ENCODE assay signal across 7 cellular contexts in genomic region chr15:63046927-63047760, GRCh38. TPM values are rescaled to one million over a fixed set of nuclear protein-coding genes. Genes with fewer than 3 reads are reported as not detected.
DNase-seq lines count a peak whose midpoint lies in the region; ATAC-seq and TF ChIP-seq lines count a peak whose summit lies in the region.

No MANE protein-coding gene starts in this region.

- H3K27ac Mint-ChIP-seq in activated CD8-positive, alpha-beta T cell treated with anti-CD3 and anti-CD28 coated beads for 36 hours = no peak overlapping the region
- no peak overlapping the region for H3K27ac Mint-ChIP-seq in stimulated activated naive CD8-positive, alpha-beta T cell treated with anti-CD3 and anti-CD28 coated beads, Interleukin-15, amount 100 ng/mL, for 72 hours

- H3K36me3 Mint-ChIP-seq in activated CD8-positive, alpha-beta T cell treated with anti-CD3 and anti-CD28 coated beads for 36 hours (ENCODE audit: low read depth) = no peaks in the 10 kb centered on the region

- H3K4me1 Mint-ChIP-seq in activated CD8-positive, alpha-beta T cell treated with anti-CD3 and anti-CD28 coated beads for 36 hours (ENCODE audit: low read depth) = peaks cover 10% of the 10 kb centered on the region
- H3K4me1 Mint-ChIP-seq in stimulated activated naive CD8-positive, alpha-beta T cell treated with anti-CD3 and anti-CD28 coated beads, Interleukin-15, amount 100 ng/mL, for 72 hours = peaks cover 43% of the 10 kb centered on the region

- ATAC-seq in activated CD8-positive, alpha-beta T cell treated with anti-CD3 and anti-CD28 coated beads for 36 hours = no peak
- no peak for ATAC-seq in stimulated activated naive CD8-positive, alpha-beta T cell treated with anti-CD3 and anti-CD28 coated beads, Interleukin-15, amount 100 ng/mL, for 72 hours

- no peak for TF ChIP-seq CTCF in activated CD8-positive, alpha-beta T cell treated with anti-CD3 and anti-CD28 coated beads for 36 hours (IDR thresholded peaks at IDR 0.05)

- H3K27ac ChIP-seq in iPS-18a (ENCODE audit: low read length) = no peak overlapping the region

- H3K27me3 Mint-ChIP-seq in activated CD8-positive, alpha-beta T cell treated with anti-CD3 and anti-CD28 coated beads for 36 hours = peaks cover 40% of the 10 kb centered on the region
- H3K27me3 Mint-ChIP-seq in stimulated activated naive CD8-positive, alpha-beta T cell treated with anti-CD3 and anti-CD28 coated beads, Interleukin-15, amount 100 ng/mL, for 72 hours = peaks cover 58% of the 10 kb centered on the region

- peaks cover 45% of the 10 kb centered on the region for H3K4me1 ChIP-seq in iPS-18a (ENCODE audit: control insufficient read depth, low read depth, low read length)

- peak overlapping the region; percentile 30 for H3K9ac ChIP-seq in iPS-18a (ENCODE audit: low read length)

- no peaks in the 10 kb centered on the region for H3K9me3 Mint-ChIP-seq in activated CD8-positive, alpha-beta T cell treated with anti-CD3 and anti-CD28 coated beads for 36 hours
- H3K9me3 Mint-ChIP-seq in stimulated activated naive CD8-positive, alpha-beta T cell treated with anti-CD3 and anti-CD28 coated beads, Interleukin-15, amount 100 ng/mL, for 72 hours = no peaks in the 10 kb centered on the region

- peak; percentile 47 for DNase-seq in HT1080 (ENCODE audit: low read depth)
- no peak for DNase-seq in activated CD8-positive, alpha-beta T cell treated with anti-CD3 and anti-CD28 coated beads for 36 hours
- no peak for DNase-seq in stimulated activated naive CD8-positive, alpha-beta T cell treated with anti-CD3 and anti-CD28 coated beads, Interleukin-15, amount 100 ng/mL, for 72 hours
- DNase-seq in NCI-H1048 (lab: John Stamatoyannopoulos, UW) = no peak
- DNase-seq in posterior cingulate gyrus = no peak
- DNase-seq in SKM-1 (lab: John Stamatoyannopoulos, UW; ENCODE audit: unreplicated experiment) = no peak

- no peaks in the 10 kb centered on the region for H3K9me3 ChIP-seq in iPS-18a (ENCODE audit: control insufficient read depth, low read depth, low read length)

- POLR2A ChIA-PET in activated CD8-positive, alpha-beta T cell treated with anti-CD3 and anti-CD28 coated beads for 36 hours (lab: Charles Lee) = no interaction called here

- H3K27me3 ChIP-seq in iPS-18a (ENCODE audit: control insufficient read depth, insufficient read depth, low read length) = no peaks in the 10 kb centered on the region

- intact Hi-C loops in activated CD8-positive, alpha-beta T cell treated with anti-CD3 and anti-CD28 coated beads for 36 hours (cut with micrococcal nuclease) = loop anchor here (5.0 kb wide), 2 partner anchors 45 to 355 kb away; no protein-coding TSS in a partner anchor
- intact Hi-C loops in posterior cingulate gyrus (cut with DNase I) = loop anchor here (10.0 kb wide), 1 partner anchor 358 kb away; no protein-coding TSS in a partner anchor

- H3K4me3 ChIP-seq in iPS-18a (ENCODE audit: low read length) = peak overlapping the region; percentile 97

- CTCF ChIA-PET in activated CD8-positive, alpha-beta T cell treated with anti-CD3 and anti-CD28 coated beads for 36 hours (lab: Charles Lee) = interaction anchor here (0.8 to 6.7 kb wide), 61 partner anchors 8 to 549 kb away, joined by 3 to 123 read pairs (median 4); partner anchors contain the start of gene FBXL22

- H3K4me3 Mint-ChIP-seq in activated CD8-positive, alpha-beta T cell treated with anti-CD3 and anti-CD28 coated beads for 36 hours = peak overlapping the region; percentile 90
- peak overlapping the region; percentile 97 to 98 for H3K4me3 Mint-ChIP-seq in stimulated activated naive CD8-positive, alpha-beta T cell treated with anti-CD3 and anti-CD28 coated beads, Interleukin-15, amount 100 ng/mL, for 72 hours

- H3K36me3 ChIP-seq in iPS-18a (ENCODE audit: control insufficient read depth, low read depth, low read length) = peaks cover 58% of the 10 kb centered on the region

RNA-seq across cellular contexts. Expression of gene TPM1, which starts 4.6 kb away (rescaled TPM):
- 242 and 284 TPM in 2 replicates for total RNA-seq in HT1080 (2014; rRNA removed; shearing (Covaris generic))
- polyA plus RNA-seq in HT1080 (2015; cell fraction: cytosol; rRNA removed) = 389 and 430 TPM in 2 replicates
- 555 and 626 TPM in 2 replicates for polyA plus RNA-seq in HT1080 (2015; cell fraction: nucleus; rRNA removed)
- 1 to 10 TPM; 6.0 to 6.3 TPM for total RNA-seq in activated CD8-positive, alpha-beta T cell treated with anti-CD3 and anti-CD28 coated beads for 36 hours

Comparison
In these comparisons a context has a peak if more than half of its experiments do, and no peak if none do; other contexts are left out.
1. RNA of gene TPM1, which starts 4.6 kb away (total RNA-seq): 242 to 284 TPM in HT1080; 6.0 to 6.3 TPM in activated CD8-positive, alpha-beta T cell treated with anti-CD3 and anti-CD28 coated beads for 36 hours; every median in the first group is over 10 times any median in the second.